ENCODE assay signal across 13 cellular contexts in genomic region chr14:65006251-65006721, GRCh38. TPM values are rescaled to one million over a fixed set of nuclear protein-coding genes. Genes with fewer than 3 reads are reported as not detected.
DNase-seq lines count a peak whose midpoint lies in the region; ATAC-seq lines count a peak whose summit lies in the region.
"Had no signal": no experiment of that assay in that cellular context is flagged by ENCODE, and none has a peak within 500 bp of the region (broad histone marks: within the 10 kb centered on the region; RNA-seq: fewer than 3 reads in every experiment).

No MANE protein-coding gene starts in this region.

- H3K27me3 Mint-ChIP-seq in activated T-helper 17 cell treated with anti-CD3 and anti-CD28 coated beads, Interleukin-2, amount 50 U/mL, for 72 hours = no peaks in the 10 kb centered on the region
- H3K27me3 Mint-ChIP-seq: activated naive CD4-positive, alpha-beta T cell treated with anti-CD3 and anti-CD28 coated beads, Interleukin-2, amount 50 U/mL, for 24 hours had no signal

- peaks cover 33% of the 10 kb centered on the region for H3K4me1 Mint-ChIP-seq in activated T-helper 17 cell treated with anti-CD3 and anti-CD28 coated beads, Interleukin-2, amount 50 U/mL, for 72 hours

- peak overlapping the region; percentile 28 for H3K27ac Mint-ChIP-seq in activated T-helper 17 cell treated with anti-CD3 and anti-CD28 coated beads, Interleukin-2, amount 50 U/mL, for 72 hours

- ATAC-seq in activated T-helper 17 cell treated with anti-CD3 and anti-CD28 coated beads, Interleukin-2, amount 50 U/mL, for 72 hours (replicated peaks) = no peak
- ATAC-seq in GM18907 (IDR thresholded peaks at IDR 0.05; ENCODE audit: unreplicated experiment) (no peak), GM21360 (IDR thresholded peaks at IDR 0.05; ENCODE audit: unreplicated experiment) (no peak)
- ATAC-seq: SK-N-SH treated with all-trans-retinoic acid at 6 μM for 48 hours had no signal

- no peaks in the 10 kb centered on the region for H3K9me3 Mint-ChIP-seq in activated T-helper 17 cell treated with anti-CD3 and anti-CD28 coated beads, Interleukin-2, amount 50 U/mL, for 72 hours
- H3K9me3 Mint-ChIP-seq: activated naive CD4-positive, alpha-beta T cell treated with anti-CD3 and anti-CD28 coated beads, Interleukin-2, amount 50 U/mL, for 24 hours had no signal

- H3K36me3 Mint-ChIP-seq in activated T-helper 17 cell treated with anti-CD3 and anti-CD28 coated beads, Interleukin-2, amount 50 U/mL, for 72 hours (ENCODE audit: low read depth) = peaks cover 77% of the 10 kb centered on the region

- DNase-seq in COLO829 (ENCODE audit: low spot score) (peak; percentile 91), HT1080 (ENCODE audit: low read depth) (peak; percentile 76), myocyte (ENCODE audit: low read depth) (peak; percentile 47), SKM-1 treated with dmso at 0.1 percent for 144 hours (lab: John Stamatoyannopoulos, UW; ENCODE audit: unreplicated experiment) (no peak), epidermal melanocyte (ENCODE audit: insufficient read length, low spot score) (no peak)
- DNase-seq: caudate nucleus, mesendoderm, WERI-Rb-1 had no signal

- no peak overlapping the region for H3K4me3 Mint-ChIP-seq in activated T-helper 17 cell treated with anti-CD3 and anti-CD28 coated beads, Interleukin-2, amount 50 U/mL, for 72 hours
- H3K4me3 Mint-ChIP-seq: activated naive CD4-positive, alpha-beta T cell treated with anti-CD3 and anti-CD28 coated beads, Interleukin-2, amount 50 U/mL, for 24 hours had no signal

RNA-seq across cellular contexts. Expression of gene FNTB, which starts 19.6 kb away (rescaled TPM):
- total RNA-seq in HT1080 (2014; rRNA removed; shearing (Covaris generic)) = 12.0 and 17.2 TPM in 2 replicates
- polyA plus RNA-seq in HT1080 (2015; cell fraction: cytosol; rRNA removed) = 13.0 and 14.0 TPM in 2 replicates
- polyA plus RNA-seq in HT1080 (2015; cell fraction: nucleus; rRNA removed) = 24.8 and 31.2 TPM in 2 replicates
- 10 to 100 TPM; 24.7 to 47.1 TPM for total RNA-seq in activated T-helper 17 cell treated with anti-CD3 and anti-CD28 coated beads, Interleukin-2, amount 50 U/mL, for 72 hours
- 11.8 and 13.9 TPM in 2 replicates for total RNA-seq in myocyte
- polyA plus RNA-seq in myocyte (2012) = 16.4 TPM

RNA-seq across cellular contexts. Expression of gene RAB15, which starts 34.1 kb away (rescaled TPM):
- total RNA-seq in HT1080 (2014; rRNA removed; shearing (Covaris generic)) = 16.4 and 22.3 TPM in 2 replicates
- 6.7 and 7.1 TPM in 2 replicates for polyA plus RNA-seq in HT1080 (2015; cell fraction: cytosol; rRNA removed)
- polyA plus RNA-seq in HT1080 (2015; cell fraction: nucleus; rRNA removed) = 5.7 and 7.3 TPM in 2 replicates
- total RNA-seq in activated T-helper 17 cell treated with anti-CD3 and anti-CD28 coated beads, Interleukin-2, amount 50 U/mL, for 72 hours = 1 to 10 TPM; 4.3 to 7.2 TPM
- 93.6 and 148 TPM in 2 replicates for total RNA-seq in myocyte
- polyA plus RNA-seq in myocyte (2012) = 80.4 TPM

Comparison
In these comparisons a context has a peak if more than half of its experiments do, and no peak if none do; other contexts are left out.
1. DNase-seq: peak in COLO829 (single experiment), HT1080 (single experiment) and myocyte (single experiment); none in SKM-1 treated with dmso at 0.1 percent for 144 hours (single experiment) and epidermal melanocyte (single experiment).